In the genomic region with DNA sequence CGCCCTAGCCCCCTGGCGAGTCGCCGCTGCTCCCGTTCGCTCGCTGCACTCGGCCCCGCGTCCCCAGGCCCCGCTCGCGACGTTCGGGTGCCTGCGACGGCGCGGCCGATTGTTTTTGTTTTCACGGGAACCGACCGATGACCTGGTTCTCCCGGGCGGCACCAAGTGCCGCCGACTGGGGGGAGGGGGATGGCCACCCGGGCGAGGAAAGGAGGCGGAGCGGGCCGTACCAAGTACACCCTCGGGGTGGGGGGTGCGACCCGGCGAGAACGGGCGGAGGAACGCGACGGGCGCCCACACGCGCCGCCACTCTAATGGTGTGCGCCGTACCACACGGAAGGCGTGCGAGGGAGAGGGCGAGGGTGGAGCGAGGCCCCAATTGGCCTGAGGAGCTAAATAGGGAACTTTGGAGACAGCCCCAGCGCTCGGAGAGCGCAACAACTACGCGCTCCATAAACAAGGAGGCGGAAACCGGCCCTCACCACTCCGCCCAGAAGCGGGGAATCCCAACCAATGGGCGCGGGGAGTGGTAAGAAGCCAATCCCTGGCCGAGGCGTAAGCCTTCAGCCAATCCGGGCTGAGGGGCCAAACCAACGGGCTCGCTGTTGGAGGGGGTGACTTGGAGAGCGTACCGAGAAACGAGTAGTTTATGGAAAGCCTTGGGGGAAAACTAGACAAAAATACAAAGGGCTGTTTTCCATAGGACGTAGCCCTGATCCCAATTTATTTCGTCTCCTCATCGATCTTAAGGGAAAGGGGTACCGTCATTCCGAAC, we compare ENCODE assay signal across 7 cellular contexts. TPM values are rescaled to one million over a fixed set of nuclear protein-coding genes. Genes with fewer than 3 reads are reported as not detected.
DNase-seq lines count a peak whose midpoint lies in the region; ATAC-seq, FAIRE-seq and TF ChIP-seq lines count a peak whose summit lies in the region.
"Not testable (repeated sequence)": the region's sequence is repeated elsewhere in the genome, so short reads cannot be mapped to it uniquely, and the experiment has no call there.

No MANE protein-coding gene starts in this region.

- ATAC-seq in GM18517 (IDR thresholded peaks at IDR 0.05; ENCODE audit: unreplicated experiment): peak; percentile 88
- ATAC-seq in HG02763 (IDR thresholded peaks at IDR 0.05; ENCODE audit: unreplicated experiment): peak; percentile 95
- peak; percentile 96 for ATAC-seq in HepG2

- intact Hi-C loops in HepG2 (cut with micrococcal nuclease; ENCODE audit: unreplicated experiment): not testable (repeated sequence)

- FAIRE-seq in HepG2 (lab: Jason Lieb, UNC): peak; percentile 82

- not testable (repeated sequence) for TF ChIP-seq EP300 in HepG2 (IDR thresholded peaks at IDR 0.05; ENCODE audit: low read depth in 2 of 2, low read length in 2 of 2); HepG2 (CRISPR knock-in tag; IDR thresholded peaks at IDR 0.05; ENCODE audit: borderline replicate concordance)

- in situ Hi-C loops in HepG2 (cut with HindIII; ENCODE audit: extremely low pct_ligation_motif_present, low pct_unique_long_range_greater_than_20kb): not testable (repeated sequence)

- H3K4me2 ChIP-seq in HepG2 (ENCODE audit: low read depth, low read length): peak overlapping the region; percentile 73

- peak; percentile 93 for DNase-seq in NB4 (ENCODE audit: low read depth)
- DNase-seq in activated T-cell treated with anti-CD3 and anti-CD28 coated beads for 1 hour (ENCODE audit: low read depth): peak; percentile 84
- DNase-seq in effector memory CD4-positive, alpha-beta T cell: peak; percentile 87 to 90 (median 89)
- DNase-seq in HepG2 (ENCODE audit: low spot score): peak; percentile 80
- DNase-seq in stimulated activated CD4-positive, alpha-beta T cell treated with anti-CD3 and anti-CD28 coated beads, Interleukin-12 subunit alpha, Interleukin-12 subunit beta, amount 100 ng/mL, for 4 hours: peak; percentile 88

- not testable (repeated sequence) for H3K79me2 ChIP-seq in HepG2 (ENCODE audit: insufficient read depth, low read length)

- CTCF ChIA-PET in HepG2 (lab: Yijun Ruan, JAX; ENCODE audit: low intra/inter-chr PET ratio, low total read pairs): not testable (repeated sequence)

- not testable (repeated sequence) for H3K36me3 ChIP-seq in effector memory CD4-positive, alpha-beta T cell (ENCODE audit: control insufficient read depth, insufficient read depth, low read length); HepG2 (replicated peaks in 1 of 2; ENCODE audit: control insufficient read depth in 1 of 2, insufficient read depth in 2 of 2, low read length in 2 of 2)

- H3K9me3 ChIP-seq in effector memory CD4-positive, alpha-beta T cell (ENCODE audit: control insufficient read depth, low read length); HepG2 (ENCODE audit: low read length): not testable (repeated sequence)

- not testable (repeated sequence) for H3K4me1 ChIP-seq in effector memory CD4-positive, alpha-beta T cell (ENCODE audit: control insufficient read depth, insufficient read depth, low read length, poor library complexity, severe bottlenecking); HepG2 (ENCODE audit: insufficient read depth, low read length)

- BruUV-seq in HepG2 (replicated peaks; lab: Mats Ljungman, UMichigan): not testable (repeated sequence)

- not testable (repeated sequence) for TF ChIP-seq CTCF in NB4 (IDR thresholded peaks at IDR 0.05; ENCODE audit: low read depth, low read length); HepG2 (CRISPR knock-in tag; IDR thresholded peaks at IDR 0.05)

- not testable (repeated sequence) for H2AFZ ChIP-seq in HepG2 (ENCODE audit: low read length)

- peak; percentile 56 for TF ChIP-seq POLR2A in NB4 (IDR thresholded peaks at IDR 0.05; ENCODE audit: extremely low read depth, insufficient read length)
- peak; percentile 43 to 67; a peak in 3 of 4 replicates for TF ChIP-seq POLR2A in HepG2 (IDR thresholded peaks at IDR 0.05; ENCODE audit: insufficient read depth in 1 of 2, low read depth in 2 of 2, low read length in 2 of 2)

- not testable (repeated sequence) for H3K27me3 ChIP-seq in effector memory CD4-positive, alpha-beta T cell (replicated peaks; ENCODE audit: control insufficient read depth, insufficient read depth, low read length, poor library complexity, severe bottlenecking); HepG2 (ENCODE audit: control insufficient read depth in 1 of 2, insufficient read depth in 2 of 2, low read length in 2 of 2)

- H3K4me3 ChIP-seq in NB4 (ENCODE audit: low read depth, low read length): peak overlapping the region; percentile 65
- H3K4me3 ChIP-seq in effector memory CD4-positive, alpha-beta T cell (ENCODE audit: insufficient read depth, low read depth, low read length, poor library complexity, severe bottlenecking): peak overlapping the region; percentile 52
- peak overlapping the region; percentile 67 to 88 (median 77); a peak in 5 of 6 replicates for H3K4me3 ChIP-seq in HepG2 (replicated peaks in 1 of 3; ENCODE audit: insufficient read depth in 1 of 3, low read depth in 2 of 3, low read length in 3 of 3)

- 0% methylated on average over 15 of the region's 76 CpGs for WGBS in HepG2 (ENCODE audit: low lambda C conversion rate)

- H4K20me1 ChIP-seq in HepG2 (ENCODE audit: insufficient read depth, low read length): not testable (repeated sequence)

- POLR2A ChIA-PET in HepG2 (lab: Yijun Ruan, JAX): not testable (repeated sequence)

- TF ChIP-seq RAD21 in HepG2 (CRISPR knock-in tag; IDR thresholded peaks at IDR 0.05): not testable (repeated sequence)

- peak overlapping the region; percentile 69 for H3K27ac ChIP-seq in effector memory CD4-positive, alpha-beta T cell (ENCODE audit: insufficient read depth, low read length, poor library complexity, severe bottlenecking)
- peak overlapping the region; percentile 85 for H3K27ac ChIP-seq in HepG2 (ENCODE audit: extremely low read length, insufficient read depth, low read length)

- peak overlapping the region; percentile 72 for H3K9ac ChIP-seq in HepG2 (ENCODE audit: insufficient read depth, low read depth, low read length)

TF ChIP-seq in HepG2, 621 proteins besides CTCF, POLR2A, EP300 and RAD21 (continues in another document):
- peak; percentile 81 for TF ChIP-seq ERF (CRISPR knock-in tag; IDR thresholded peaks at IDR 0.05)
- TF ChIP-seq, protein P1, sequence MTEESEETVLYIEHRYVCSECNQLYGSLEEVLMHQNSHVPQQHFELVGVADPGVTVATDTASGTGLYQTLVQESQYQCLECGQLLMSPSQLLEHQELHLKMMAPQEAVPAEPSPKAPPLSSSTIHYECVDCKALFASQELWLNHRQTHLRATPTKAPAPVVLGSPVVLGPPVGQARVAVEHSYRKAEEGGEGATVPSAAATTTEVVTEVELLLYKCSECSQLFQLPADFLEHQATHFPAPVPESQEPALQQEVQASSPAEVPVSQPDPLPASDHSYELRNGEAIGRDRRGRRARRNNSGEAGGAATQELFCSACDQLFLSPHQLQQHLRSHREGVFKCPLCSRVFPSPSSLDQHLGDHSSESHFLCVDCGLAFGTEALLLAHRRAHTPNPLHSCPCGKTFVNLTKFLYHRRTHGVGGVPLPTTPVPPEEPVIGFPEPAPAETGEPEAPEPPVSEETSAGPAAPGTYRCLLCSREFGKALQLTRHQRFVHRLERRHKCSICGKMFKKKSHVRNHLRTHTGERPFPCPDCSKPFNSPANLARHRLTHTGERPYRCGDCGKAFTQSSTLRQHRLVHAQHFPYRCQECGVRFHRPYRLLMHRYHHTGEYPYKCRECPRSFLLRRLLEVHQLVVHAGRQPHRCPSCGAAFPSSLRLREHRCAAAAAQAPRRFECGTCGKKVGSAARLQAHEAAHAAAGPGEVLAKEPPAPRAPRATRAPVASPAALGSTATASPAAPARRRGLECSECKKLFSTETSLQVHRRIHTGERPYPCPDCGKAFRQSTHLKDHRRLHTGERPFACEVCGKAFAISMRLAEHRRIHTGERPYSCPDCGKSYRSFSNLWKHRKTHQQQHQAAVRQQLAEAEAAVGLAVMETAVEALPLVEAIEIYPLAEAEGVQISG (CRISPR knock-in tag; IDR thresholded peaks at IDR 0.05): peak; percentile 30; the same call in 1 of the 2 replicates
- TF ChIP-seq SOX5 (CRISPR knock-in tag; IDR thresholded peaks at IDR 0.05; ENCODE audit: borderline replicate concordance): 0 out of 2 replicates have a peak, but pooled peaks have one; percentile 21
- peak; percentile 70 for TF ChIP-seq RFX5 (IDR thresholded peaks at IDR 0.05; ENCODE audit: low read depth, low read length)
- TF ChIP-seq TAF1 (CRISPR knock-in tag; IDR thresholded peaks at IDR 0.05): peak; percentile 66
- peak; percentile 90; the same call in 1 of the 2 replicates for TF ChIP-seq KMT2B (CRISPR knock-in tag; IDR thresholded peaks at IDR 0.05)

RNA-seq across cellular contexts. Expression of a gene that starts 54.8 kb away (rescaled TPM):
- 0.20 TPM in 1 of 2 replicates, not detected in the other for total RNA-seq in HepG2 (2016; rRNA removed; fragmentation: Illumina TruSeq; extraction: Trizol)
- total RNA-seq in HepG2 (2016; cell fraction: cytosol; rRNA removed; fragmentation: Illumina TruSeq; extraction: Trizol; ENCODE audit: low read depth): not detected in 2 replicates
- 0.13 TPM in 1 of 2 replicates, not detected in the other for total RNA-seq in HepG2 (2016; cell fraction: insoluble cytoplasmic fraction; rRNA removed; fragmentation: Illumina TruSeq; extraction: Trizol)
- 0.24 TPM in 1 of 2 replicates, not detected in the other for total RNA-seq in HepG2 (2016; cell fraction: membrane; rRNA removed; fragmentation: Illumina TruSeq; extraction: Trizol)
- total RNA-seq in HepG2 (2016; cell fraction: nucleus; rRNA removed; fragmentation: Illumina TruSeq; extraction: Trizol): 0.53 and 0.85 TPM in 2 replicates
- polyA plus RNA-seq in HepG2 (2011; rRNA removed): 0.20 and 0.26 TPM in 2 replicates
- polyA plus RNA-seq in HepG2 (2011; cell fraction: cytosol; rRNA removed): 0.35 TPM in 1 of 2 replicates, not detected in the other
- polyA plus RNA-seq in HepG2 (2011; cell fraction: nucleus; rRNA removed): 0.90 and 1.4 TPM in 2 replicates
- 0.33 and 0.60 TPM in 2 replicates for polyA plus RNA-seq in HepG2 (2012)
- polyA plus RNA-seq in HepG2 (2016; cell fraction: cytosol; fragmentation: Illumina TruSeq; extraction: Trizol; ENCODE audit: low read depth): not detected in 2 replicates
- 0.23 TPM in 1 of 2 replicates, not detected in the other for polyA plus RNA-seq in HepG2 (2016; cell fraction: insoluble cytoplasmic fraction; fragmentation: Illumina TruSeq; extraction: Trizol; ENCODE audit: low read depth)
- not detected in 2 replicates for polyA plus RNA-seq in HepG2 (2016; cell fraction: membrane; fragmentation: Illumina TruSeq; extraction: Trizol; ENCODE audit: low read depth)
- 0.70 and 1.8 TPM in 2 replicates for polyA plus RNA-seq in HepG2 (2016; cell fraction: nucleus; fragmentation: Illumina TruSeq; extraction: Trizol; ENCODE audit: insufficient read depth, low read depth)
- polyA minus RNA-seq in HepG2 (2011; rRNA and poly(A)+ RNA removed; ENCODE audit: low replicate concordance): 0.48 TPM in 1 of 2 replicates, not detected in the other
- polyA minus RNA-seq in HepG2 (2011; cell fraction: cytosol; rRNA and poly(A)+ RNA removed): not detected in 2 replicates
- 1.8 and 2.1 TPM in 2 replicates for polyA minus RNA-seq in HepG2 (2011; cell fraction: nucleus; rRNA and poly(A)+ RNA removed)

Comparison
In these comparisons a context has a peak if more than half of its experiments do, and no peak if none do; other contexts are left out.
1. Peak in every context shown above with its lines: DNase-seq, ATAC-seq, H3K4me3 ChIP-seq and H3K27ac ChIP-seq.